Comparison of ENCODE assay signal across 1 cellular context in genomic region chr5:126437706-126438105, GRCh38.
TF ChIP-seq lines count a peak whose summit lies in the region.

No MANE protein-coding gene starts in this region.

TF ChIP-seq in IMR-90, 13 proteins besides CTCF, POLR2A, EP300 and RAD21:
- TF ChIP-seq RCOR1 (IDR thresholded peaks at IDR 0.05; ENCODE audit: insufficient replicate concordance, low read length) (no peak), MAFK (IDR thresholded peaks at IDR 0.05; ENCODE audit: low read depth, low read length) (no peak), BHLHE40 (IDR thresholded peaks at IDR 0.05; ENCODE audit: low read depth, low read length) (no peak), ELK1 (IDR thresholded peaks at IDR 0.05; ENCODE audit: borderline replicate concordance, low read depth, low read length) (no peak), CHD1 (IDR thresholded peaks at IDR 0.05; ENCODE audit: low read depth, low read length) (no peak)
